ENCODE assay signal across 22 cellular contexts in the genomic region with DNA sequence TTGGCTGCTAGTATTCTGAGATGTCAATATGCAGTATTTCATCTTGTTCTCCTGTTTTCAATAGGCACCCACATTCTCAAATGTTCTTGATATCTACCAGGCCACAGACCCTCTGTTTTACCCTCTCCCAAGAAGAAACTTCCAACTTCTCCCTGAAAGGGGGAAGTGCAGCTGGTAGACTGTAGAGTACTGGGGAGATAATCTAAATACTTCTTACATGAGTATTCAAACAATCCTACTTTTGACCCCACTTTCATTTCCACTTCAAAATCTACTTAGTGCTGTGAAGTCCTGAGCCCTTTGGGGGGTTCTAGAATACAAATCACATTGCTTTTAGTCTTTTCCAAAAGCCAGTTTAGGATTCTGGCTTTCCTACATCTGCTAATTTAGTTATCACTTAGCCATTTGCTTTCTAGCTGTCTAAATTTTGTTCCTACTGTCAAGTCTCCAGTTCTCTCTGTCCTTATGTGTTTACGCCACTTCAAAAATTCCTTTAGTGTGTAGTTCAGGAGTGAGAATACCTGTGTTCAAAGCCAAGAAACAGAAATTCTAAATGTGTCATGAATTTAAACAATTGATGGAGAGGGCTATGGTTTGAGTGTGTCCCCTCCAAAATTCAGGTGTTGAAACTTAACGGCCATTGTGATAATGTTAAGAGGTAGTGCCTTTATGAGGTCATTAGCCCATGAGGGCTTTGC. TPM values are rescaled to one million over a fixed set of nuclear protein-coding genes. Genes with fewer than 3 reads are reported as not detected.
"Had no signal": no experiment of that assay in that cellular context is flagged by ENCODE, and none has a peak within 500 bp of the region (broad histone marks: within the 10 kb centered on the region; RNA-seq: fewer than 3 reads in every experiment).

No MANE protein-coding gene starts in this region.

- H3K9me3 ChIP-seq: breast epithelium, esophagus muscularis mucosa, heart left ventricle, mucosa of descending colon, neutrophil, psoas muscle, upper lobe of right lung had no signal

- H3K4me1 ChIP-seq: foreskin keratinocyte, heart left ventricle, left ventricle myocardium inferior, psoas muscle, upper lobe of right lung had no signal

- H3K36me3 ChIP-seq: breast epithelium, esophagus muscularis mucosa, heart left ventricle, left ventricle myocardium inferior, neutrophil, upper lobe of right lung had no signal

- H3K27ac ChIP-seq: esophagus muscularis mucosa, foreskin keratinocyte, heart left ventricle, left ventricle myocardium inferior, neutrophil, psoas muscle, upper lobe of right lung, VCaP had no signal

- H3K27me3 ChIP-seq: breast epithelium, esophagus muscularis mucosa, foreskin keratinocyte, heart left ventricle, neutrophil, upper lobe of right lung had no signal

- H3K4me3 ChIP-seq: breast epithelium, esophagus muscularis mucosa, heart left ventricle, left ventricle myocardium inferior, lung, mucosa of descending colon, psoas muscle, upper lobe of right lung had no signal

- ATAC-seq: heart left ventricle, psoas muscle had no signal

- DNase-seq: activated CD4-positive, alpha-beta memory T cell treated with anti-CD3 and anti-CD28 coated beads, Interleukin-2, amount 10 ng/mL, durations not matched to agents 7 days and 5 days; activated CD4-positive, alpha-beta T cell treated with anti-CD3 and anti-CD28 coated beads, Interleukin-2, amount 10 ng/mL, durations not matched to agents 24 days and 14 days; activated naive CD8-positive, alpha-beta T cell treated with anti-CD3 and anti-CD28 coated beads, Interleukin-2, amount 50 U/mL, for 24 hours; activated T-cell treated with anti-CD3 and anti-CD28 coated beads, Interleukin-2, amount 50 U/mL, for 4 hours; amygdala; central memory CD4-positive, alpha-beta T cell; endodermal cell; heart left ventricle; left ventricle myocardium inferior; mesendoderm; psoas muscle; stimulated activated naive CD8-positive, alpha-beta T cell treated with anti-CD3 and anti-CD28 coated beads, Interleukin-15, Interleukin-2, amounts not matched to agents 100 U/mL and 50 U/mL, for 24 hours; T-helper 1 cell; upper lobe of right lung had no signal

RNA-seq across cellular contexts. Expression of a gene that starts 11.2 kb away (rescaled TPM):
- total RNA-seq: osteocyte had no signal
